ENCODE assay signal across 1 cellular context in the genomic region with DNA sequence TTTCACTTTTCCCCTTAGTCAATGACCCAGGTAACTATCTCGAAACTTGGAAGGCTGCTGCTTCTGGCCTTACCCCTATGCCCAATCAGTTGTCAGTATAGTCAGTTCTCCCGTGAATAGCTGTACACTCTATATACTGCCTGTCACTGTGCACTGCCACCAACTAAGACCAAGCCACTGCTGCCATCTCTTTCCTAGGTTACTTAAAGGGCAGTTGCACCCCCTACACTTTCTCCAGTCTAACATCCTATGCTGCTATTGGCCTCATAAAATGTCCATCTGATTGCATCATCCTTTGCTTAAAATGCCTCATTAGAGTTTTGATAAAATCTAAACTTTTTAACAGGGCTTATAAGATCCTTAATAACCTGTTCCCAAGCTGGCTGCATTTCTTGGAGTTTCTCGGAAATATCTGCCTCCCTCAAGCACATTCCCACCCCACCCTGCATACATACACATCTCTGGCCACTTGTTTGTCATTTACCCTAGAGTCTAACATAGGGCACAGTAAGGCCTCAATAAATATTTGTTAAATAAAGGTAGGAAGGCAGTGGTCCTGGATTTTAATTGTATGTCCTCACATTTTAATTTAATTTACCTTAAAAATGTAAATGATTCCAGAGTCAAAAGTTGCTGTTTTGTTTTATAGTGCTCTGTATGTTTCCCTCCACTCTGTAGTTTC.
A peak's percentile ranks its signal among the peaks of the same experiment; 100 is the strongest.
TF ChIP-seq lines count a peak whose summit lies in the region.

No MANE protein-coding gene starts in this region.

TF ChIP-seq in K562, 482 proteins besides CTCF, POLR2A, EP300 and RAD21 (continued from another document and continues in another):
- TF ChIP-seq, protein P1, sequence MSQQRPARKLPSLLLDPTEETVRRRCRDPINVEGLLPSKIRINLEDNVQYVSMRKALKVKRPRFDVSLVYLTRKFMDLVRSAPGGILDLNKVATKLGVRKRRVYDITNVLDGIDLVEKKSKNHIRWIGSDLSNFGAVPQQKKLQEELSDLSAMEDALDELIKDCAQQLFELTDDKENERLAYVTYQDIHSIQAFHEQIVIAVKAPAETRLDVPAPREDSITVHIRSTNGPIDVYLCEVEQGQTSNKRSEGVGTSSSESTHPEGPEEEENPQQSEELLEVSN (IDR thresholded peaks at IDR 0.05; ENCODE audit: borderline replicate concordance in 1 of 2, extremely low read depth in 1 of 2, insufficient read depth in 1 of 2, insufficient read length in 1 of 2, low read depth in 1 of 2, low read length in 1 of 2, poor library complexity in 1 of 2, severe bottlenecking in 1 of 2): no peak
- TF ChIP-seq ZFX (CRISPR knock-in tag; IDR thresholded peaks at IDR 0.05) (no peak; the same call in 1 of the 2 replicates), PTRF (tag; IDR thresholded peaks at IDR 0.05) (no peak), ZNF354B (CRISPR knock-in tag; IDR thresholded peaks at IDR 0.05) (no peak), ERF (CRISPR knock-in tag; IDR thresholded peaks at IDR 0.05) (no peak), KDM4B (IDR thresholded peaks at IDR 0.05; ENCODE audit: borderline replicate concordance in 2 of 2, low read depth in 1 of 2) (no peak), MYNN (IDR thresholded peaks at IDR 0.05) (no peak), MYNN (CRISPR knock-in tag; IDR thresholded peaks at IDR 0.05) (no peak), ELF2 (CRISPR knock-in tag; IDR thresholded peaks at IDR 0.05) (no peak), ZFP30 (CRISPR knock-in tag; IDR thresholded peaks at IDR 0.05; ENCODE audit: borderline replicate concordance) (no peak), ZNF143 (CRISPR knock-in tag; IDR thresholded peaks at IDR 0.05) (peak; percentile 29; the same call in 1 of the 2 replicates), POU5F1 (IDR thresholded peaks at IDR 0.05; ENCODE audit: borderline replicate concordance, low read depth, low read length, partially characterized antibody) (no peak), GTF2F1 (IDR thresholded peaks at IDR 0.05; ENCODE audit: low read depth, low read length) (no peak), ZNF785 (CRISPR knock-in tag; IDR thresholded peaks at IDR 0.05) (no peak), ZNF431 (CRISPR knock-in tag; IDR thresholded peaks at IDR 0.05) (no peak), ZNF551 (CRISPR knock-in tag; IDR thresholded peaks at IDR 0.05) (no peak), ZNF707 (CRISPR knock-in tag; conservative IDR thresholded peaks at IDR 0.05) (no peak), SREBF1 (IDR thresholded peaks at IDR 0.05; ENCODE audit: borderline replicate concordance, low read depth, low read length) (no peak), MEF2A (IDR thresholded peaks at IDR 0.05; ENCODE audit: control insufficient read depth, low read depth, low read length) (no peak), STAT5A (IDR thresholded peaks at IDR 0.05; ENCODE audit: borderline replicate concordance, low read length) (no peak), KLF10 (CRISPR knock-in tag; IDR thresholded peaks at IDR 0.05) (no peak), KLF6 (CRISPR knock-in tag; IDR thresholded peaks at IDR 0.05; ENCODE audit: borderline replicate concordance) (peak; percentile 15; the same call in 1 of the 2 replicates), HDAC8 (tag; IDR thresholded peaks at IDR 0.05) (no peak), ZNF778 (CRISPR knock-in tag; IDR thresholded peaks at IDR 0.05) (no peak), SETDB1 (IDR thresholded peaks at IDR 0.05; ENCODE audit: low read length) (no peak), CHD2 (IDR thresholded peaks at IDR 0.05; ENCODE audit: low read depth, low read length) (no peak), CSDE1 (IDR thresholded peaks at IDR 0.05) (no peak), RCOR1 (IDR thresholded peaks at IDR 0.05; ENCODE audit: borderline replicate concordance in 1 of 2, low read depth in 2 of 2, low read length in 2 of 2) (no peak), SP1 (CRISPR knock-in tag; IDR thresholded peaks at IDR 0.05) (no peak), NELFE (IDR thresholded peaks at IDR 0.05; ENCODE audit: insufficient read depth, insufficient read length) (no peak), CC2D1A (IDR thresholded peaks at IDR 0.05) (no peak), CBX8 (IDR thresholded peaks at IDR 0.05; ENCODE audit: borderline replicate concordance, extremely low read depth, low read depth, low read length, poor library complexity, severe bottlenecking) (no peak), ZNF830 (CRISPR knock-in tag; IDR thresholded peaks at IDR 0.05) (peak; percentile 28; the same call in 1 of the 2 replicates), SOX6 (IDR thresholded peaks at IDR 0.05) (no peak), ZNF224 (CRISPR knock-in tag; IDR thresholded peaks at IDR 0.05) (no peak)
- TF ChIP-seq, protein P2, sequence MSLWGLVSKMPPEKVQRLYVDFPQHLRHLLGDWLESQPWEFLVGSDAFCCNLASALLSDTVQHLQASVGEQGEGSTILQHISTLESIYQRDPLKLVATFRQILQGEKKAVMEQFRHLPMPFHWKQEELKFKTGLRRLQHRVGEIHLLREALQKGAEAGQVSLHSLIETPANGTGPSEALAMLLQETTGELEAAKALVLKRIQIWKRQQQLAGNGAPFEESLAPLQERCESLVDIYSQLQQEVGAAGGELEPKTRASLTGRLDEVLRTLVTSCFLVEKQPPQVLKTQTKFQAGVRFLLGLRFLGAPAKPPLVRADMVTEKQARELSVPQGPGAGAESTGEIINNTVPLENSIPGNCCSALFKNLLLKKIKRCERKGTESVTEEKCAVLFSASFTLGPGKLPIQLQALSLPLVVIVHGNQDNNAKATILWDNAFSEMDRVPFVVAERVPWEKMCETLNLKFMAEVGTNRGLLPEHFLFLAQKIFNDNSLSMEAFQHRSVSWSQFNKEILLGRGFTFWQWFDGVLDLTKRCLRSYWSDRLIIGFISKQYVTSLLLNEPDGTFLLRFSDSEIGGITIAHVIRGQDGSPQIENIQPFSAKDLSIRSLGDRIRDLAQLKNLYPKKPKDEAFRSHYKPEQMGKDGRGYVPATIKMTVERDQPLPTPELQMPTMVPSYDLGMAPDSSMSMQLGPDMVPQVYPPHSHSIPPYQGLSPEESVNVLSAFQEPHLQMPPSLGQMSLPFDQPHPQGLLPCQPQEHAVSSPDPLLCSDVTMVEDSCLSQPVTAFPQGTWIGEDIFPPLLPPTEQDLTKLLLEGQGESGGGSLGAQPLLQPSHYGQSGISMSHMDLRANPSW (CRISPR knock-in tag; IDR thresholded peaks at IDR 0.05): no peak
- TF ChIP-seq, protein P3, sequence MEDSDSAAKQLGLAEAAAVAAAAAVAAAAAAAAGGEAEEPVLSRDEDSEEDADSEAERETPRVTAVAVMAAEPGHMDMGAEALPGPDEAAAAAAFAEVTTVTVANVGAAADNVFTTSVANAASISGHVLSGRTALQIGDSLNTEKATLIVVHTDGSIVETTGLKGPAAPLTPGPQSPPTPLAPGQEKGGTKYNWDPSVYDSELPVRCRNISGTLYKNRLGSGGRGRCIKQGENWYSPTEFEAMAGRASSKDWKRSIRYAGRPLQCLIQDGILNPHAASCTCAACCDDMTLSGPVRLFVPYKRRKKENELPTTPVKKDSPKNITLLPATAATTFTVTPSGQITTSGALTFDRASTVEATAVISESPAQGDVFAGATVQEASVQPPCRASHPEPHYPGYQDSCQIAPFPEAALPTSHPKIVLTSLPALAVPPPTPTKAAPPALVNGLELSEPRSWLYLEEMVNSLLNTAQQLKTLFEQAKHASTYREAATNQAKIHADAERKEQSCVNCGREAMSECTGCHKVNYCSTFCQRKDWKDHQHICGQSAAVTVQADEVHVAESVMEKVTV (CRISPR knock-in tag; IDR thresholded peaks at IDR 0.05): peak; percentile 27
- TF ChIP-seq, protein P4, sequence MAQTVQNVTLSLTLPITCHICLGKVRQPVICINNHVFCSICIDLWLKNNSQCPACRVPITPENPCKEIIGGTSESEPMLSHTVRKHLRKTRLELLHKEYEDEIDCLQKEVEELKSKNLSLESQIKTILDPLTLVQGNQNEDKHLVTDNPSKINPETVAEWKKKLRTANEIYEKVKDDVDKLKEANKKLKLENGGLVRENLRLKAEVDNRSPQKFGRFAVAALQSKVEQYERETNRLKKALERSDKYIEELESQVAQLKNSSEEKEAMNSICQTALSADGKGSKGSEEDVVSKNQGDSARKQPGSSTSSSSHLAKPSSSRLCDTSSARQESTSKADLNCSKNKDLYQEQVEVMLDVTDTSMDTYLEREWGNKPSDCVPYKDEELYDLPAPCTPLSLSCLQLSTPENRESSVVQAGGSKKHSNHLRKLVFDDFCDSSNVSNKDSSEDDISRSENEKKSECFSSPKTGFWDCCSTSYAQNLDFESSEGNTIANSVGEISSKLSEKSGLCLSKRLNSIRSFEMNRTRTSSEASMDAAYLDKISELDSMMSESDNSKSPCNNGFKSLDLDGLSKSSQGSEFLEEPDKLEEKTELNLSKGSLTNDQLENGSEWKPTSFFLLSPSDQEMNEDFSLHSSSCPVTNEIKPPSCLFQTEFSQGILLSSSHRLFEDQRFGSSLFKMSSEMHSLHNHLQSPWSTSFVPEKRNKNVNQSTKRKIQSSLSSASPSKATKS (CRISPR knock-in tag; IDR thresholded peaks at IDR 0.05): no peak
- TF ChIP-seq, protein P5, sequence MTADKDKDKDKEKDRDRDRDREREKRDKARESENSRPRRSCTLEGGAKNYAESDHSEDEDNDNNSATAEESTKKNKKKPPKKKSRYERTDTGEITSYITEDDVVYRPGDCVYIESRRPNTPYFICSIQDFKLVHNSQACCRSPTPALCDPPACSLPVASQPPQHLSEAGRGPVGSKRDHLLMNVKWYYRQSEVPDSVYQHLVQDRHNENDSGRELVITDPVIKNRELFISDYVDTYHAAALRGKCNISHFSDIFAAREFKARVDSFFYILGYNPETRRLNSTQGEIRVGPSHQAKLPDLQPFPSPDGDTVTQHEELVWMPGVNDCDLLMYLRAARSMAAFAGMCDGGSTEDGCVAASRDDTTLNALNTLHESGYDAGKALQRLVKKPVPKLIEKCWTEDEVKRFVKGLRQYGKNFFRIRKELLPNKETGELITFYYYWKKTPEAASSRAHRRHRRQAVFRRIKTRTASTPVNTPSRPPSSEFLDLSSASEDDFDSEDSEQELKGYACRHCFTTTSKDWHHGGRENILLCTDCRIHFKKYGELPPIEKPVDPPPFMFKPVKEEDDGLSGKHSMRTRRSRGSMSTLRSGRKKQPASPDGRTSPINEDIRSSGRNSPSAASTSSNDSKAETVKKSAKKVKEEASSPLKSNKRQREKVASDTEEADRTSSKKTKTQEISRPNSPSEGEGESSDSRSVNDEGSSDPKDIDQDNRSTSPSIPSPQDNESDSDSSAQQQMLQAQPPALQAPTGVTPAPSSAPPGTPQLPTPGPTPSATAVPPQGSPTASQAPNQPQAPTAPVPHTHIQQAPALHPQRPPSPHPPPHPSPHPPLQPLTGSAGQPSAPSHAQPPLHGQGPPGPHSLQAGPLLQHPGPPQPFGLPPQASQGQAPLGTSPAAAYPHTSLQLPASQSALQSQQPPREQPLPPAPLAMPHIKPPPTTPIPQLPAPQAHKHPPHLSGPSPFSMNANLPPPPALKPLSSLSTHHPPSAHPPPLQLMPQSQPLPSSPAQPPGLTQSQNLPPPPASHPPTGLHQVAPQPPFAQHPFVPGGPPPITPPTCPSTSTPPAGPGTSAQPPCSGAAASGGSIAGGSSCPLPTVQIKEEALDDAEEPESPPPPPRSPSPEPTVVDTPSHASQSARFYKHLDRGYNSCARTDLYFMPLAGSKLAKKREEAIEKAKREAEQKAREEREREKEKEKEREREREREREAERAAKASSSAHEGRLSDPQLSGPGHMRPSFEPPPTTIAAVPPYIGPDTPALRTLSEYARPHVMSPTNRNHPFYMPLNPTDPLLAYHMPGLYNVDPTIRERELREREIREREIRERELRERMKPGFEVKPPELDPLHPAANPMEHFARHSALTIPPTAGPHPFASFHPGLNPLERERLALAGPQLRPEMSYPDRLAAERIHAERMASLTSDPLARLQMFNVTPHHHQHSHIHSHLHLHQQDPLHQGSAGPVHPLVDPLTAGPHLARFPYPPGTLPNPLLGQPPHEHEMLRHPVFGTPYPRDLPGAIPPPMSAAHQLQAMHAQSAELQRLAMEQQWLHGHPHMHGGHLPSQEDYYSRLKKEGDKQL (CRISPR knock-in tag; IDR thresholded peaks at IDR 0.05; ENCODE audit: borderline replicate concordance): no peak
- TF ChIP-seq, protein P6, sequence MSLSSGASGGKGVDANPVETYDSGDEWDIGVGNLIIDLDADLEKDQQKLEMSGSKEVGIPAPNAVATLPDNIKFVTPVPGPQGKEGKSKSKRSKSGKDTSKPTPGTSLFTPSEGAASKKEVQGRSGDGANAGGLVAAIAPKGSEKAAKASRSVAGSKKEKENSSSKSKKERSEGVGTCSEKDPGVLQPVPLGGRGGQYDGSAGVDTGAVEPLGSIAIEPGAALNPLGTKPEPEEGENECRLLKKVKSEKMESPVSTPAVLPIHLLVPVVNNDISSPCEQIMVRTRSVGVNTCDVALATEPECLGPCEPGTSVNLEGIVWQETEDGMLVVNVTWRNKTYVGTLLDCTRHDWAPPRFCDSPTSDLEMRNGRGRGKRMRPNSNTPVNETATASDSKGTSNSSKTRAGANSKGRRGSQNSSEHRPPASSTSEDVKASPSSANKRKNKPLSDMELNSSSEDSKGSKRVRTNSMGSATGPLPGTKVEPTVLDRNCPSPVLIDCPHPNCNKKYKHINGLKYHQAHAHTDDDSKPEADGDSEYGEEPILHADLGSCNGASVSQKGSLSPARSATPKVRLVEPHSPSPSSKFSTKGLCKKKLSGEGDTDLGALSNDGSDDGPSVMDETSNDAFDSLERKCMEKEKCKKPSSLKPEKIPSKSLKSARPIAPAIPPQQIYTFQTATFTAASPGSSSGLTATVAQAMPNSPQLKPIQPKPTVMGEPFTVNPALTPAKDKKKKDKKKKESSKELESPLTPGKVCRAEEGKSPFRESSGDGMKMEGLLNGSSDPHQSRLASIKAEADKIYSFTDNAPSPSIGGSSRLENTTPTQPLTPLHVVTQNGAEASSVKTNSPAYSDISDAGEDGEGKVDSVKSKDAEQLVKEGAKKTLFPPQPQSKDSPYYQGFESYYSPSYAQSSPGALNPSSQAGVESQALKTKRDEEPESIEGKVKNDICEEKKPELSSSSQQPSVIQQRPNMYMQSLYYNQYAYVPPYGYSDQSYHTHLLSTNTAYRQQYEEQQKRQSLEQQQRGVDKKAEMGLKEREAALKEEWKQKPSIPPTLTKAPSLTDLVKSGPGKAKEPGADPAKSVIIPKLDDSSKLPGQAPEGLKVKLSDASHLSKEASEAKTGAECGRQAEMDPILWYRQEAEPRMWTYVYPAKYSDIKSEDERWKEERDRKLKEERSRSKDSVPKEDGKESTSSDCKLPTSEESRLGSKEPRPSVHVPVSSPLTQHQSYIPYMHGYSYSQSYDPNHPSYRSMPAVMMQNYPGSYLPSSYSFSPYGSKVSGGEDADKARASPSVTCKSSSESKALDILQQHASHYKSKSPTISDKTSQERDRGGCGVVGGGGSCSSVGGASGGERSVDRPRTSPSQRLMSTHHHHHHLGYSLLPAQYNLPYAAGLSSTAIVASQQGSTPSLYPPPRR (CRISPR knock-in tag; IDR thresholded peaks at IDR 0.05; ENCODE audit: borderline replicate concordance): no peak
- TF ChIP-seq, protein P7, sequence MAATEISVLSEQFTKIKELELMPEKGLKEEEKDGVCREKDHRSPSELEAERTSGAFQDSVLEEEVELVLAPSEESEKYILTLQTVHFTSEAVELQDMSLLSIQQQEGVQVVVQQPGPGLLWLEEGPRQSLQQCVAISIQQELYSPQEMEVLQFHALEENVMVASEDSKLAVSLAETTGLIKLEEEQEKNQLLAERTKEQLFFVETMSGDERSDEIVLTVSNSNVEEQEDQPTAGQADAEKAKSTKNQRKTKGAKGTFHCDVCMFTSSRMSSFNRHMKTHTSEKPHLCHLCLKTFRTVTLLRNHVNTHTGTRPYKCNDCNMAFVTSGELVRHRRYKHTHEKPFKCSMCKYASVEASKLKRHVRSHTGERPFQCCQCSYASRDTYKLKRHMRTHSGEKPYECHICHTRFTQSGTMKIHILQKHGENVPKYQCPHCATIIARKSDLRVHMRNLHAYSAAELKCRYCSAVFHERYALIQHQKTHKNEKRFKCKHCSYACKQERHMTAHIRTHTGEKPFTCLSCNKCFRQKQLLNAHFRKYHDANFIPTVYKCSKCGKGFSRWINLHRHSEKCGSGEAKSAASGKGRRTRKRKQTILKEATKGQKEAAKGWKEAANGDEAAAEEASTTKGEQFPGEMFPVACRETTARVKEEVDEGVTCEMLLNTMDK (IDR thresholded peaks at IDR 0.05; ENCODE audit: borderline replicate concordance, insufficient read depth, low read depth, low read length, poor library complexity, severe bottlenecking): no peak
